ENCODE assay signal across 10 cellular contexts in genomic region chr2:45992746-45993475, GRCh38.
A peak's percentile ranks its signal among the peaks of the same experiment; 100 is the strongest.
DNase-seq lines count a peak whose midpoint lies in the region; ATAC-seq and TF ChIP-seq lines count a peak whose summit lies in the region.
"Had no signal": no experiment of that assay in that cellular context is flagged by ENCODE, and none has a peak within 500 bp of the region (broad histone marks: within the 10 kb centered on the region; RNA-seq: fewer than 3 reads in every experiment).

No MANE protein-coding gene starts in this region.

- dilution Hi-C loops in IMR-90 (cut with HindIII; ENCODE audit: low sequenced_read_pairs, unreplicated experiment) = no loop called here

- POLR2A ChIA-PET in IMR-90 (lab: Charles Lee; ENCODE audit: unreplicated experiment) = no interaction called here

- H2BK5ac ChIP-seq in IMR-90 (ENCODE audit: low read depth, low read length, poor library complexity, severe bottlenecking) = peak overlapping the region; percentile 81

- TF ChIP-seq CTCF in IMR-90 (conservative IDR thresholded peaks at IDR 0.05; ENCODE audit: low read depth, low read length) (no peak), breast epithelium (IDR thresholded peaks at IDR 0.05) (no peak), right lobe of liver (IDR thresholded peaks at IDR 0.05) (no peak), stomach (IDR thresholded peaks at IDR 0.05) (no peak), CD14-positive monocyte (IDR thresholded peaks at IDR 0.05) (no peak)

- no peaks in the 10 kb centered on the region for H3K27me3 ChIP-seq in IMR-90 (ENCODE audit: control insufficient read depth, insufficient read depth, low read length)
- H3K27me3 ChIP-seq in breast epithelium = no peaks in the 10 kb centered on the region
- H3K27me3 ChIP-seq in right lobe of liver = no peaks in the 10 kb centered on the region
- H3K27me3 ChIP-seq in stomach = no peaks in the 10 kb centered on the region

- H3K4me2 ChIP-seq in IMR-90 (ENCODE audit: low read depth, low read length) = peak overlapping the region; percentile 15; the same call in 1 of the 2 replicates

- peak overlapping the region; percentile 96 for H3K4ac ChIP-seq in IMR-90 (ENCODE audit: low read depth, low read length)

- H3K9me3 ChIP-seq in IMR-90 (ENCODE audit: control insufficient read depth, insufficient read depth, low read length) (no peaks in the 10 kb centered on the region; the same call in 1 of the 2 replicates), breast epithelium (no peaks in the 10 kb centered on the region), right lobe of liver (no peaks in the 10 kb centered on the region), stomach (no peaks in the 10 kb centered on the region)

- no peaks in the 10 kb centered on the region for H3K79me1 ChIP-seq in IMR-90 (ENCODE audit: low read depth in 1 of 2, low read length in 2 of 2)

- H3K36me3 Mint-ChIP-seq in CD14-positive monocyte = peaks cover 18 to 20% of the 10 kb centered on the region in 2 donors

- DNase-seq in IMR-90 (no peak), breast epithelium (ENCODE audit: low spot score in 2 of 2) (no peak), right lobe of liver (no peak), stomach (no peak), COR-L47 (lab: John Stamatoyannopoulos, UW) (no peak), MV-4-11 (lab: John Stamatoyannopoulos, UW) (no peak), CD14-positive monocyte (ENCODE audit: low spot score) (no peak)
- DNase-seq: activated CD4-positive, alpha-beta T cell treated with anti-CD3 and anti-CD28 coated beads for 1 hour had no signal

- H3K36me3 ChIP-seq in IMR-90 (ENCODE audit: control insufficient read depth, insufficient read depth, low read length) (peaks cover 4% of the 10 kb centered on the region; the same call in 1 of the 2 replicates), breast epithelium (no peaks in the 10 kb centered on the region), right lobe of liver (no peaks in the 10 kb centered on the region), stomach (peaks cover 0 to 24% (median 7%) of the 10 kb centered on the region in 4 donors)

- H3K4me1 Mint-ChIP-seq in CD14-positive monocyte = peaks cover 14% of the 10 kb centered on the region

- peak overlapping the region; percentile 48; the same call in 1 of the 2 replicates for H3K56ac ChIP-seq in IMR-90 (ENCODE audit: extremely low read depth, insufficient read depth, low read length)

- no peak overlapping the region for H2AFZ ChIP-seq in IMR-90 (replicated peaks; ENCODE audit: low read length, poor library complexity)

- in situ Hi-C loops in IMR-90 (cut with MboI; ENCODE audit: low sequenced_read_pairs) = no loop called here

- intact Hi-C loops in IMR-90 (cut with micrococcal nuclease) (loop anchor here (1.0 to 5.0 kb wide), 6 partner anchors 55 to 468 kb away; no protein-coding TSS in a partner anchor), breast epithelium (cut with DNase I; ENCODE audit: low total_unique reads) (no loop called here), right lobe of liver (cut with DNase I) (loop anchor here in 1 of 2 donors (10.0 kb wide), 1 partner anchor 462 kb away; no protein-coding TSS in a partner anchor), stomach (cut with DNase I; ENCODE audit: low total_unique reads) (no loop called here), CD14-positive monocyte (cut with micrococcal nuclease) (loop anchor here (5.0 to 10.0 kb wide), 2 partner anchors 659 to 662 kb away; no protein-coding TSS in a partner anchor)

- H4K8ac ChIP-seq in IMR-90 (ENCODE audit: low read depth in 2 of 2, low read length in 2 of 2) = peak overlapping the region; percentile 62 to 76

- H3K9ac ChIP-seq in IMR-90 (ENCODE audit: low read depth, low read length) = peak overlapping the region; percentile 35; the same call in 1 of the 2 replicates

- H3K4me1 ChIP-seq in IMR-90 (ENCODE audit: control insufficient read depth, insufficient read depth, low read length) (peaks cover 19% of the 10 kb centered on the region), breast epithelium (peaks cover 0 to 11% of the 10 kb centered on the region in 2 donors), right lobe of liver (peaks cover 0 to 43% (median 21%) of the 10 kb centered on the region in 4 donors), stomach (peaks cover 21 to 40% (median 31%) of the 10 kb centered on the region in 4 donors)

- TF ChIP-seq POLR2A in IMR-90 (IDR thresholded peaks at IDR 0.05; ENCODE audit: low read depth, low read length) = no peak
- TF ChIP-seq POLR2A in breast epithelium (IDR thresholded peaks at IDR 0.05) = no peak
- no peak for TF ChIP-seq POLR2A in right lobe of liver (IDR thresholded peaks at IDR 0.05)
- no peak for TF ChIP-seq POLR2A in stomach (IDR thresholded peaks at IDR 0.05)

- H2BK20ac ChIP-seq in IMR-90 (ENCODE audit: low read depth, low read length) = peak overlapping the region; percentile 95

- H3K27ac Mint-ChIP-seq in CD14-positive monocyte = peak overlapping the region in 2 of 7 donors; percentile 10 to 14

- peak overlapping the region; percentile 49 for H2AK9ac ChIP-seq in IMR-90 (replicated peaks; ENCODE audit: low read depth, low read length, poor library complexity)

- peak overlapping the region; percentile 70; the same call in 1 of the 2 replicates for H3K27ac ChIP-seq in IMR-90 (ENCODE audit: insufficient read depth, low read length)
- H3K27ac ChIP-seq in breast epithelium = peak overlapping the region; percentile 76 to 82
- H3K27ac ChIP-seq in right lobe of liver = peak overlapping the region in 2 of 3 donors; percentile 56 to 64
- H3K27ac ChIP-seq in stomach = peak overlapping the region; percentile 74 to 86 (median 75)

- H3K18ac ChIP-seq in IMR-90 (ENCODE audit: low read depth, low read length) = peak overlapping the region; percentile 93

- peak overlapping the region; percentile 92 for H2AK5ac ChIP-seq in IMR-90 (ENCODE audit: low read depth, low read length)

- no peak for TF ChIP-seq RAD21 in IMR-90 (IDR thresholded peaks at IDR 0.05; ENCODE audit: low read length)

- BruUV-seq in IMR-90 (replicated peaks; lab: Mats Ljungman, UMichigan) = no TSS peak

- peak overlapping the region; percentile 84 for H3K14ac ChIP-seq in IMR-90 (replicated peaks; ENCODE audit: low read depth, low read length)

- H3K27me3 Mint-ChIP-seq in CD14-positive monocyte (ENCODE audit: low read depth in 3 of 3) = no peaks in the 10 kb centered on the region

- no peak overlapping the region for H3K4me3 ChIP-seq in IMR-90 (ENCODE audit: insufficient read depth, low read depth, low read length)
- no peak overlapping the region for H3K4me3 ChIP-seq in breast epithelium
- H3K4me3 ChIP-seq in right lobe of liver = no peak overlapping the region
- H3K4me3 ChIP-seq in stomach = no peak overlapping the region

- WGBS in IMR-90 (ENCODE audit: extremely low coverage in 2 of 2, insufficient read length in 1 of 2), 2 experiments = no CpG with 5 or more reads among the region's 7 CpGs
- 18% methylated on average over 7 of the region's 7 CpGs for WGBS in right lobe of liver (ENCODE audit: insufficient coverage, low coverage, low lambda C conversion rate, missing lambda C conversion rate)
- 36 to 49% (median 43%) methylated on average over 7 of the region's 7 CpGs for WGBS in stomach, 5 donors

- H4K20me1 ChIP-seq in IMR-90 (ENCODE audit: insufficient read depth, low read length) = no peaks in the 10 kb centered on the region

- H3K9me1 ChIP-seq in IMR-90 (ENCODE audit: insufficient read depth, low read length) = peaks cover 11% of the 10 kb centered on the region; the same call in 1 of the 2 replicates

- peak; percentile 18; the same call in 1 of the 2 replicates for ATAC-seq in IMR-90 (ENCODE audit: low read depth)
- peak; percentile 2 to 14 (median 4) for ATAC-seq in right lobe of liver
- no peak for ATAC-seq in HG03521 (IDR thresholded peaks at IDR 0.05; ENCODE audit: unreplicated experiment)

- H4K5ac ChIP-seq in IMR-90 (ENCODE audit: low read depth, low read length) = peak overlapping the region; percentile 90

- no peaks in the 10 kb centered on the region for H3K9me3 Mint-ChIP-seq in CD14-positive monocyte
- H3K9me3 Mint-ChIP-seq: activated T-cell treated with anti-CD3 and anti-CD28 coated beads, Interleukin-2, amount 50 U/mL, for 72 hours had no signal

- H4K91ac ChIP-seq in IMR-90 (ENCODE audit: insufficient read depth, low read depth, low read length) = peak overlapping the region; percentile 95

- H2BK120ac ChIP-seq in IMR-90 (ENCODE audit: low read depth, low read length) = peak overlapping the region; percentile 94

- CTCF ChIA-PET in IMR-90 (lab: Yijun Ruan, JAX) = interaction anchor here (1.0 to 1.7 kb wide), 7 partner anchors 11 to 474 kb away, joined by 3 to 7 read pairs (median 3); no protein-coding TSS in a partner anchor

- H3K4me3 Mint-ChIP-seq in CD14-positive monocyte = no peak overlapping the region

- peak overlapping the region; percentile 85; the same call in 2 of the 3 replicates for H2BK15ac ChIP-seq in IMR-90 (ENCODE audit: low read depth, low read length)

- H3K23ac ChIP-seq in IMR-90 (ENCODE audit: low read depth, low read length) = peak overlapping the region; percentile 83

- no peak for TF ChIP-seq EP300 in stomach (IDR thresholded peaks at IDR 0.05)

TF ChIP-seq in IMR-90, 13 proteins besides CTCF, POLR2A, EP300 and RAD21 (continues in another document):
- TF ChIP-seq, protein P1, sequence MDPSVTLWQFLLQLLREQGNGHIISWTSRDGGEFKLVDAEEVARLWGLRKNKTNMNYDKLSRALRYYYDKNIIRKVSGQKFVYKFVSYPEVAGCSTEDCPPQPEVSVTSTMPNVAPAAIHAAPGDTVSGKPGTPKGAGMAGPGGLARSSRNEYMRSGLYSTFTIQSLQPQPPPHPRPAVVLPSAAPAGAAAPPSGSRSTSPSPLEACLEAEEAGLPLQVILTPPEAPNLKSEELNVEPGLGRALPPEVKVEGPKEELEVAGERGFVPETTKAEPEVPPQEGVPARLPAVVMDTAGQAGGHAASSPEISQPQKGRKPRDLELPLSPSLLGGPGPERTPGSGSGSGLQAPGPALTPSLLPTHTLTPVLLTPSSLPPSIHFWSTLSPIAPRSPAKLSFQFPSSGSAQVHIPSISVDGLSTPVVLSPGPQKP (IDR thresholded peaks at IDR 0.05; ENCODE audit: borderline replicate concordance, low read depth, low read length) = no peak
- TF ChIP-seq MAZ (IDR thresholded peaks at IDR 0.05; ENCODE audit: borderline replicate concordance, low read depth, low read length) = no peak
- TF ChIP-seq RCOR1 (IDR thresholded peaks at IDR 0.05; ENCODE audit: insufficient replicate concordance, low read length) = no peak
- no peak for TF ChIP-seq FOS (IDR thresholded peaks at IDR 0.05; ENCODE audit: low read depth, low read length)
- no peak for TF ChIP-seq SMC3 (IDR thresholded peaks at IDR 0.05; ENCODE audit: low read depth, low read length)
- no peak for TF ChIP-seq CHD1 (IDR thresholded peaks at IDR 0.05; ENCODE audit: low read depth, low read length)
- no peak for TF ChIP-seq NFE2L2 (IDR thresholded peaks at IDR 0.05; ENCODE audit: low read depth, low read length)
- no peak for TF ChIP-seq USF2 (IDR thresholded peaks at IDR 0.05; ENCODE audit: low read depth, low read length)

Comparison
In these comparisons a context has a peak if more than half of its experiments do, and no peak if none do; other contexts are left out.
1. intact Hi-C loops: an anchor here in IMR-90 (1.0 to 5.0 kb wide) and CD14-positive monocyte (5.0 to 10.0 kb wide); none called in breast epithelium and stomach.